In genomic region chr17:979211-979538, GRCh38 we compare ENCODE assay signal across 9 cellular contexts. TPM values are rescaled to one million over a fixed set of nuclear protein-coding genes. Genes with fewer than 3 reads are reported as not detected.
A peak's percentile ranks its signal among the peaks of the same experiment; 100 is the strongest.
DNase-seq lines count a peak whose midpoint lies in the region; ATAC-seq and TF ChIP-seq lines count a peak whose summit lies in the region.
"Had no signal": no experiment of that assay in that cellular context is flagged by ENCODE, and none has a peak within 500 bp of the region (broad histone marks: within the 10 kb centered on the region; RNA-seq: fewer than 3 reads in every experiment).

No MANE protein-coding gene starts in this region.

- peak overlapping the region; percentile 58 to 82 for H3K4me3 ChIP-seq in ascending aorta

- intact Hi-C loops in ascending aorta (cut with DNase I): loop anchor here (5.0 kb wide), 1 partner anchor 97 kb away; no protein-coding TSS in a partner anchor

- H3K4me1 Mint-ChIP-seq in type B pancreatic cell (ENCODE audit: unreplicated experiment): peaks cover 43% of the 10 kb centered on the region

- no peaks in the 10 kb centered on the region for H3K9me3 Mint-ChIP-seq in type B pancreatic cell
- H3K9me3 Mint-ChIP-seq: activated T-cell treated with anti-CD3 and anti-CD28 coated beads, Interleukin-2, amount 50 U/mL, for 4 hours had no signal

- H3K27me3 ChIP-seq in ascending aorta: peaks cover 5% of the 10 kb centered on the region

- peaks cover 10 to 11% of the 10 kb centered on the region in 2 donors for H3K4me1 ChIP-seq in ascending aorta

- no peaks in the 10 kb centered on the region for H3K36me3 ChIP-seq in ascending aorta

- H3K4me3 Mint-ChIP-seq in type B pancreatic cell: peak overlapping the region; percentile 61

- DNase-seq in activated CD4-positive, alpha-beta T cell treated with anti-CD3 and anti-CD28 coated beads for 1 hour: peak; percentile 9
- no peak for DNase-seq in activated CD4-positive, alpha-beta T cell treated with anti-CD3 and anti-CD28 coated beads for 48 hours
- no peak for DNase-seq in ascending aorta (ENCODE audit: low spot score in 2 of 2)
- DNase-seq in left lobe of liver (ENCODE audit: low spot score): no peak
- DNase-seq in type B pancreatic cell (ENCODE audit: extremely low spot score, unreplicated experiment): no peak
- no peak for DNase-seq in NCI-H1417 treated with DMSO at 0.1 percent for 48 hours (lab: John Stamatoyannopoulos, UW)
- no peak for DNase-seq in KG1 (lab: John Stamatoyannopoulos, UW)

- no peak overlapping the region for H3K27ac Mint-ChIP-seq in type B pancreatic cell

- peaks cover 9% of the 10 kb centered on the region for H3K36me3 Mint-ChIP-seq in type B pancreatic cell

- peak; percentile 35 for ATAC-seq in left lobe of liver
- ATAC-seq in HG03457 (IDR thresholded peaks at IDR 0.05; ENCODE audit: unreplicated experiment): no peak

- no peaks in the 10 kb centered on the region for H3K27me3 Mint-ChIP-seq in type B pancreatic cell

- TF ChIP-seq CTCF in ascending aorta (IDR thresholded peaks at IDR 0.05) (no peak), type B pancreatic cell (conservative IDR thresholded peaks at IDR 0.05) (no peak)

- no peak overlapping the region for H3K27ac ChIP-seq in ascending aorta

- H3K9me3 ChIP-seq in ascending aorta: no peaks in the 10 kb centered on the region

RNA-seq across cellular contexts. Expression of gene NXN, which starts 0.4 kb away (rescaled TPM):
- 67.3 TPM for total RNA-seq in ascending aorta
- 8.1 TPM for total RNA-seq in left lobe of liver
- total RNA-seq in type B pancreatic cell (ENCODE audit: low replicate concordance): 65.1 and 68.0 TPM in 2 replicates

RNA-seq across cellular contexts. Expression of gene TIMM22, which starts 17.8 kb away (rescaled TPM):
- total RNA-seq in ascending aorta (12.1 TPM), left lobe of liver (4.2 TPM), type B pancreatic cell (ENCODE audit: low replicate concordance) (16.2 and 20.1 TPM in 2 replicates)
